In genomic region chr14:60245316-60246177, GRCh38 we compare ENCODE assay signal across 1 cellular context.
TF ChIP-seq lines count a peak whose summit lies in the region.

No MANE protein-coding gene starts in this region.

TF ChIP-seq in H1, 55 proteins besides CTCF, POLR2A, EP300 and RAD21:
- no peak for TF ChIP-seq SP2 (IDR thresholded peaks at IDR 0.05; ENCODE audit: low read length)
- TF ChIP-seq TBP (IDR thresholded peaks at IDR 0.05; ENCODE audit: low read depth, low read length), result no peak
- no peak for TF ChIP-seq KDM5A (IDR thresholded peaks at IDR 0.05; ENCODE audit: low read length)
- no peak for TF ChIP-seq USF2 (IDR thresholded peaks at IDR 0.05; ENCODE audit: low read length)
- TF ChIP-seq NRF1 (IDR thresholded peaks at IDR 0.05; ENCODE audit: low read depth, low read length), result no peak
- no peak for TF ChIP-seq BACH1 (IDR thresholded peaks at IDR 0.05; ENCODE audit: low read length)
- no peak for TF ChIP-seq SUZ12 (IDR thresholded peaks at IDR 0.05; ENCODE audit: low read length)
- no peak for TF ChIP-seq E2F6 (IDR thresholded peaks at IDR 0.05)
- no peak for TF ChIP-seq BRCA1 (IDR thresholded peaks at IDR 0.05; ENCODE audit: low read depth, low read length)
- TF ChIP-seq SIRT6 (IDR thresholded peaks at IDR 0.05; ENCODE audit: low read length), result no peak
- no peak for TF ChIP-seq HDAC2 (IDR thresholded peaks at IDR 0.05; ENCODE audit: borderline replicate concordance in 1 of 2, low read depth in 2 of 2, low read length in 2 of 2)
